In genomic region chr1:47238935-47239640, GRCh38 we compare ENCODE assay signal across 18 cellular contexts. TPM values are rescaled to one million over a fixed set of nuclear protein-coding genes. Genes with fewer than 3 reads are reported as not detected.
"Had no signal": no experiment of that assay in that cellular context is flagged by ENCODE, and none has a peak within 500 bp of the region (broad histone marks: within the 10 kb centered on the region; RNA-seq: fewer than 3 reads in every experiment).

No MANE protein-coding gene starts in this region.

- H3K4me3 Mint-ChIP-seq: activated T-cell treated with anti-CD3 and anti-CD28 coated beads, Interleukin-2, amount 50 U/mL, for 24 hours; dendritic cell treated with granulocyte-macrophage colony-stimulating factor and Interleukin-4, amounts not matched to agents 40 ng/mL and 50 ng/mL, for 4 days; natural killer cell treated with Interleukin-12 subunit alpha and Interleukin-12 subunit beta and Interleukin-15 and Interleukin-18, amount 100 ng/mL, for 72 hours had no signal

- H3K36me3 Mint-ChIP-seq: natural killer cell treated with Interleukin-12 subunit alpha and Interleukin-12 subunit beta and Interleukin-15 and Interleukin-18, amount 100 ng/mL, for 72 hours had no signal

- H3K27ac Mint-ChIP-seq: activated T-cell treated with anti-CD3 and anti-CD28 coated beads, Interleukin-2, amount 50 U/mL, for 24 hours; dendritic cell treated with granulocyte-macrophage colony-stimulating factor and Interleukin-4, amounts not matched to agents 40 ng/mL and 50 ng/mL, for 4 days; natural killer cell treated with Interleukin-12 subunit alpha and Interleukin-12 subunit beta and Interleukin-15 and Interleukin-18, amount 100 ng/mL, for 72 hours had no signal

- H3K9me3 Mint-ChIP-seq: activated T-cell treated with anti-CD3 and anti-CD28 coated beads, Interleukin-2, amount 50 U/mL, for 24 hours; dendritic cell treated with granulocyte-macrophage colony-stimulating factor and Interleukin-4, amounts not matched to agents 40 ng/mL and 50 ng/mL, for 4 days; natural killer cell treated with Interleukin-12 subunit alpha and Interleukin-12 subunit beta and Interleukin-15 and Interleukin-18, amount 100 ng/mL, for 72 hours had no signal

- DNase-seq: activated CD4-positive, alpha-beta T cell treated with anti-CD3 and anti-CD28 coated beads for 48 hours; activated naive CD4-positive, alpha-beta T cell treated with Interleukin-2 at 50 U/mL for 16 hours; activated T-cell treated with anti-CD3 and anti-CD28 coated beads, Interleukin-2, amount 50 U/mL, for 24 hours; effector memory CD4-positive, alpha-beta T cell; foreskin melanocyte; mesendoderm; nucleus accumbens; posterior cingulate gyrus; stimulated activated CD4-positive, alpha-beta T cell treated with anti-CD3 and anti-CD28 coated beads, Interleukin-2, amount 100 ng/mL, for 48 hours; stimulated activated naive CD4-positive, alpha-beta T cell; trophoblast cell; WERI-Rb-1 had no signal

RNA-seq across cellular contexts. Expression of gene TAL1, which starts 7.1 kb away (rescaled TPM):
- total RNA-seq: bronchial epithelial cell, fibroblast of lung had no signal

RNA-seq across cellular contexts. Expression of gene PDZK1IP1, which starts 49.3 kb away (rescaled TPM):
- total RNA-seq: cerebellum; fibroblast of lung; natural killer cell treated with Interleukin-12 subunit alpha and Interleukin-12 subunit beta and Interleukin-15 and Interleukin-18, amount 100 ng/mL, for 72 hours; skeletal muscle tissue had no signal
- polyA plus RNA-seq: fibroblast of lung had no signal
